23 cellular contexts compared by ENCODE assay signal in the genomic region with DNA sequence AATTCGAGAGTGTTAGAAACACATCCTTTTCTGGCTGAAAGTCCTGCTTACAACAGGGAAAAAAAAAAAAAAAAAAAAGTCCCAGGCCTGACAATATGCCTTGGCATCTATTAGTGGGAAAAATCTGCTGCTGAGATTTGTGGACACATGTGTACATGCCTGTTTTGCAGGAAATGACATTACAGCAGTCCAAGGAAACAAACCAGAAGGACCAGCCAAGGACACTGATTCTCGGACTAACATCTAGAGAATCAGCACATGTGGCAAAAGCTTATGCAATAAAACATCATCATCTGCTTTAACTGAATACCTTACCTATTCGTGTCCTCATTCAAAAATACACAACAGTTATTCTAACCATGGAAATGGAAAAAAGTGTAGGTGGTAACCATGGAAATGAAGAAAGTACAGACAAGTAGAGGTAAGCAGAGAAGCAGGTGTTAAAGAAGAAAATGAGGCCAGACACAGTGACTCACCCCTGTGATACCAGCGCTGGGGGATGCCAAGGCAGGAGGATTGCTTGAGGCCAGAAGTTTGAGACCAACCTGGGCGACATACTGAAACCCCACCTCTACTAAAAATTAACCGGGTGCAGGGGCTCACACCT. TPM values are rescaled to one million over a fixed set of nuclear protein-coding genes. Genes with fewer than 3 reads are reported as not detected.
DNase-seq lines count a peak whose midpoint lies in the region; ATAC-seq and TF ChIP-seq lines count a peak whose summit lies in the region.
"Had no signal": no experiment of that assay in that cellular context is flagged by ENCODE, and none has a peak within 500 bp of the region (broad histone marks: within the 10 kb centered on the region; RNA-seq: fewer than 3 reads in every experiment).

No MANE protein-coding gene starts in this region.

- peak; percentile 44 for DNase-seq in mammary epithelial cell
- DNase-seq in MCF 10A (ENCODE audit: unreplicated experiment): no peak
- no peak for DNase-seq in hepatocyte (ENCODE audit: low spot score)
- DNase-seq in superior temporal gyrus (ENCODE audit: extremely low spot score): peak; percentile 36
- DNase-seq in NCI-H1694 treated with DMSO at 0.1 percent for 48 hours (lab: John Stamatoyannopoulos, UW): no peak
- DNase-seq in NCI-H1105 treated with DMSO at 0.1 percent for 48 hours (lab: John Stamatoyannopoulos, UW): no peak
- DNase-seq: brain microvascular endothelial cell; CD4-positive, alpha-beta T cell; colonic mucosa; effector memory CD8-positive, alpha-beta T cell; glutamatergic neuron; Kasumi-1; naive thymus-derived CD4-positive, alpha-beta T cell; NCI-H2029 treated with DMSO at 0.1 percent for 48 hours; NCI-H82; Right ventricle myocardium superior; sigmoid colon; T1000; testis had no signal

- BruUV-seq in mammary epithelial cell (replicated peaks; lab: Mats Ljungman, UMichigan) (no TSS peak), MCF 10A (replicated peaks; lab: Mats Ljungman, UMichigan) (no TSS peak)

- no peak overlapping the region for H3K27ac ChIP-seq in mammary epithelial cell (ENCODE audit: insufficient read depth, low read depth, low read length)
- peak overlapping the region; percentile 72 for H3K27ac ChIP-seq in hepatocyte
- H3K27ac ChIP-seq: brain microvascular endothelial cell, colonic mucosa, sigmoid colon, testis had no signal

- no peak overlapping the region for H3K27ac Mint-ChIP-seq in MCF 10A (ENCODE audit: low read depth, unreplicated experiment)
- peak overlapping the region; percentile 22 for H3K27ac Mint-ChIP-seq in activated naive CD8-positive, alpha-beta T cell
- H3K27ac Mint-ChIP-seq: CD4-positive, alpha-beta T cell; GM23338; naive thymus-derived CD4-positive, alpha-beta T cell had no signal

- H3K9me3 ChIP-seq in mammary epithelial cell (replicated peaks; ENCODE audit: insufficient read depth, low read length) (no peaks in the 10 kb centered on the region), hepatocyte (ENCODE audit: low read depth) (no peaks in the 10 kb centered on the region)
- H3K9me3 ChIP-seq: colonic mucosa, sigmoid colon, testis had no signal

- no peak overlapping the region for H3K4me2 ChIP-seq in mammary epithelial cell (ENCODE audit: insufficient read depth, low read depth, low read length)
- H3K4me2 ChIP-seq in hepatocyte: no peak overlapping the region
- H3K4me2 ChIP-seq: GM23338 had no signal

- no peaks in the 10 kb centered on the region for H3K9me3 Mint-ChIP-seq in MCF 10A (ENCODE audit: unreplicated experiment)
- no peaks in the 10 kb centered on the region for H3K9me3 Mint-ChIP-seq in activated naive CD8-positive, alpha-beta T cell (ENCODE audit: low read depth)
- H3K9me3 Mint-ChIP-seq: CD4-positive, alpha-beta T cell; effector memory CD8-positive, alpha-beta T cell; GM23338; naive thymus-derived CD4-positive, alpha-beta T cell had no signal

- in situ Hi-C loops in mammary epithelial cell (cut with MboI; ENCODE audit: low sequenced_read_pairs in 2 of 2): no loop called here

- CTCF ChIA-PET in mammary epithelial cell (lab: Charles Lee; ENCODE audit: low non-redundant PET) (no interaction called here), MCF 10A (lab: Yijun Ruan, JAX) (interaction anchor here (0.7 kb wide), 1 partner anchor 54 kb away, joined by 3 read pairs; no protein-coding TSS in a partner anchor)

- no peak for ATAC-seq in HG02798 (IDR thresholded peaks at IDR 0.05; ENCODE audit: poor library complexity, unreplicated experiment)
- ATAC-seq: effector memory CD8-positive, alpha-beta T cell; GM23338; left lobe of liver; naive thymus-derived CD4-positive, alpha-beta T cell had no signal

- no peaks in the 10 kb centered on the region for H3K36me3 ChIP-seq in mammary epithelial cell (ENCODE audit: insufficient read depth, low read length)
- no peaks in the 10 kb centered on the region for H3K36me3 ChIP-seq in hepatocyte (replicated peaks; ENCODE audit: insufficient read depth, low read depth)
- H3K36me3 ChIP-seq: brain microvascular endothelial cell, colonic mucosa, sigmoid colon had no signal

- H3K36me3 Mint-ChIP-seq in MCF 10A (ENCODE audit: insufficient read depth, unreplicated experiment): peaks cover 31% of the 10 kb centered on the region
- H3K36me3 Mint-ChIP-seq in activated naive CD8-positive, alpha-beta T cell: peaks cover 8% of the 10 kb centered on the region

- H3K9ac ChIP-seq in mammary epithelial cell (ENCODE audit: insufficient read depth, low read length): no peak overlapping the region

- H3K4me1 ChIP-seq in mammary epithelial cell (ENCODE audit: insufficient read depth, low read length) (peaks cover 6% of the 10 kb centered on the region), hepatocyte (ENCODE audit: insufficient read depth) (peaks cover 5% of the 10 kb centered on the region)
- H3K4me1 ChIP-seq: colonic mucosa, sigmoid colon, testis had no signal

- POLR2A ChIA-PET in MCF 10A (lab: Yijun Ruan, JAX): no interaction called here

- H3K79me2 ChIP-seq in mammary epithelial cell (ENCODE audit: insufficient read depth, low read length): no peaks in the 10 kb centered on the region
- H3K79me2 ChIP-seq in hepatocyte: no peaks in the 10 kb centered on the region

- H3K27me3 Mint-ChIP-seq in MCF 10A (ENCODE audit: insufficient read depth, unreplicated experiment): no peaks in the 10 kb centered on the region
- no peaks in the 10 kb centered on the region for H3K27me3 Mint-ChIP-seq in activated naive CD8-positive, alpha-beta T cell
- H3K27me3 Mint-ChIP-seq: CD4-positive, alpha-beta T cell; effector memory CD8-positive, alpha-beta T cell; naive thymus-derived CD4-positive, alpha-beta T cell had no signal

- H3K4me3 Mint-ChIP-seq in MCF 10A (ENCODE audit: unreplicated experiment): no peak overlapping the region
- no peak overlapping the region for H3K4me3 Mint-ChIP-seq in activated naive CD8-positive, alpha-beta T cell
- H3K4me3 Mint-ChIP-seq: CD4-positive, alpha-beta T cell; effector memory CD8-positive, alpha-beta T cell; GM23338; naive thymus-derived CD4-positive, alpha-beta T cell had no signal

- TF ChIP-seq CTCF in mammary epithelial cell (conservative IDR thresholded peaks at IDR 0.05 in 1 of 2, IDR thresholded peaks at IDR 0.05 in 1 of 2; ENCODE audit: extremely low read depth in 1 of 2, insufficient read depth in 1 of 2, low read depth in 1 of 2, low read length in 2 of 2) (no peak), MCF 10A (IDR thresholded peaks at IDR 0.05; ENCODE audit: unreplicated experiment) (no peak), hepatocyte (IDR thresholded peaks at IDR 0.05; ENCODE audit: poor library complexity) (no peak)

- 28% methylated on average over 6 of the region's 6 CpGs for WGBS in mammary epithelial cell (ENCODE audit: low coverage, missing lambda C conversion rate)
- 89% methylated on average over 6 of the region's 6 CpGs for WGBS in hepatocyte (ENCODE audit: low lambda C conversion rate, missing lambda C conversion rate)

- no peaks in the 10 kb centered on the region for H3K9me2 ChIP-seq in hepatocyte (replicated peaks; ENCODE audit: insufficient read depth)

- H4K20me1 ChIP-seq in mammary epithelial cell (ENCODE audit: insufficient read depth, low read length) (no peaks in the 10 kb centered on the region), hepatocyte (ENCODE audit: insufficient read depth, poor library complexity, severe bottlenecking) (no peaks in the 10 kb centered on the region)

- H2AFZ ChIP-seq in mammary epithelial cell (ENCODE audit: low read depth, low read length) (no peak overlapping the region), hepatocyte (no peak overlapping the region)
- H2AFZ ChIP-seq: GM23338 had no signal

- dilution Hi-C loops in mammary epithelial cell (cut with HindIII; ENCODE audit: low sequenced_read_pairs): no loop called here

- intact Hi-C loops in mammary epithelial cell (cut with micrococcal nuclease) (no loop called here), MCF 10A (cut with micrococcal nuclease) (no loop called here)

- H3K4me3 ChIP-seq in mammary epithelial cell (replicated peaks in 1 of 3; ENCODE audit: insufficient read depth in 1 of 3, low read depth in 2 of 3, low read length in 3 of 3) (no peak overlapping the region), hepatocyte (no peak overlapping the region)
- H3K4me3 ChIP-seq: colonic mucosa, GM23338, sigmoid colon, testis had no signal

- H3K4me1 Mint-ChIP-seq in MCF 10A (ENCODE audit: insufficient read depth, unreplicated experiment): no peaks in the 10 kb centered on the region
- peaks cover 8% of the 10 kb centered on the region for H3K4me1 Mint-ChIP-seq in activated naive CD8-positive, alpha-beta T cell (ENCODE audit: low read depth)

- H3K27me3 ChIP-seq in mammary epithelial cell (ENCODE audit: insufficient read depth, low read length): no peaks in the 10 kb centered on the region
- H3K27me3 ChIP-seq in hepatocyte: no peaks in the 10 kb centered on the region
- H3K27me3 ChIP-seq: brain microvascular endothelial cell, colonic mucosa, sigmoid colon, testis had no signal

RNA-seq across cellular contexts. Expression of gene DPY19L3, which starts 9.4 kb away (rescaled TPM):
- total RNA-seq in mammary epithelial cell (10 to 100 TPM; 12.3 to 14.3 TPM), MCF 10A (2022) (37.6 and 43.8 TPM in 2 replicates), hepatocyte (40.6 and 51.4 TPM in 2 replicates)
- polyA plus RNA-seq in mammary epithelial cell (8.3 TPM), hepatocyte (9.0 and 12.9 TPM in 2 replicates)
- 2.4 TPM for polyA minus RNA-seq in mammary epithelial cell

RNA-seq across cellular contexts. Expression of gene ZNF507, which starts 50.7 kb away (rescaled TPM):
- total RNA-seq in mammary epithelial cell (10 to 100 TPM; 10.2 to 14.4 TPM), MCF 10A (2022) (22.8 and 23.4 TPM in 2 replicates), hepatocyte (11.8 and 14.8 TPM in 2 replicates)
- polyA plus RNA-seq in mammary epithelial cell (7.2 TPM), hepatocyte (3.8 and 4.7 TPM in 2 replicates)
- 12.2 TPM for polyA minus RNA-seq in mammary epithelial cell

Comparison
In these comparisons a context has a peak if more than half of its experiments do, and no peak if none do; other contexts are left out.
1. DNase-seq: peak in mammary epithelial cell (single experiment) and superior temporal gyrus (single experiment); none in MCF 10A (single experiment), hepatocyte (single experiment), NCI-H1694 treated with DMSO at 0.1 percent for 48 hours (single experiment) and NCI-H1105 treated with DMSO at 0.1 percent for 48 hours (single experiment).